Comparison of ENCODE assay signal across 15 cellular contexts in the genomic region with DNA sequence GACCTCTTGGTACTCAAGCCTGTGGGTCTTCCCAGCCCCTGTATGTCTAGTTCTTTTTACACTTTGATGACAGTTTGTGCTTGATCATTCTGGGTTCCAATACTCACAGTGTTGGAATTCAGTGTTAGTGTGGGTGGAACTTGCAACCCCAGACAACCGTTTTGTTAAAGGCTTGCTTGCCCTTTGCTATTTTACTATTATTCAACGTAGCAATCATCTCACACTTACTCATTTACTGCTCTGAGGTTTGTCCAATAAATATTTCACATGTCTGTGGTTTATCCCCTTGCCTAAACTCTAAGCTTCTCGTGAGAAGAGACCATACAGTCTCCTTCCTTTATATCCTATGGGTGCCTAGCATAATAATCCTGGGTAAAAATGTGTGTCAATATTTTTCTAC. TPM values are rescaled to one million over a fixed set of nuclear protein-coding genes. Genes with fewer than 3 reads are reported as not detected.
DNase-seq lines count a peak whose midpoint lies in the region; ATAC-seq and TF ChIP-seq lines count a peak whose summit lies in the region.
"Had no signal": no experiment of that assay in that cellular context is flagged by ENCODE, and none has a peak within 500 bp of the region (broad histone marks: within the 10 kb centered on the region; RNA-seq: fewer than 3 reads in every experiment).

No MANE protein-coding gene starts in this region.

- peaks cover 18% of the 10 kb centered on the region for H3K4me1 Mint-ChIP-seq in glutamatergic neuron (ENCODE audit: low read depth, unreplicated experiment)

- 0 out of 2 replicates have a peak overlapping the region, but pooled peaks have one; percentile 13 for H3K4me3 ChIP-seq in GM23248
- no peak overlapping the region for H3K4me3 ChIP-seq in RWPE2 (ENCODE audit: severe bottlenecking)
- H3K4me3 ChIP-seq in fibroblast of mammary gland (ENCODE audit: control insufficient read depth, low read depth, low read length), result no peak overlapping the region
- peak overlapping the region; percentile 18 for H3K4me3 ChIP-seq in skeletal muscle satellite cell (ENCODE audit: low read length)
- H3K4me3 ChIP-seq in right cardiac atrium (ENCODE audit: low read length), result no peak overlapping the region
- H3K4me3 ChIP-seq: GM12878, skin epidermis had no signal

- H3K4me1 ChIP-seq in GM23248 (ENCODE audit: insufficient read depth) (peaks cover 34% of the 10 kb centered on the region), RWPE2 (ENCODE audit: insufficient read depth, poor library complexity, severe bottlenecking) (peaks cover 15% of the 10 kb centered on the region), skeletal muscle satellite cell (ENCODE audit: control insufficient read depth, insufficient read depth, low read length) (peaks cover 51% of the 10 kb centered on the region), right cardiac atrium (ENCODE audit: control insufficient read depth, insufficient read depth, low read length) (no peaks in the 10 kb centered on the region)

- TF ChIP-seq CTCF in RWPE2 (IDR thresholded peaks at IDR 0.05; ENCODE audit: poor library complexity, severe bottlenecking) (no peak), fibroblast of mammary gland (conservative IDR thresholded peaks at IDR 0.05; ENCODE audit: control insufficient read depth, insufficient read depth, low read depth, low read length) (no peak), glutamatergic neuron (IDR thresholded peaks at IDR 0.05; ENCODE audit: partially characterized antibody, unreplicated experiment) (no peak)

- H3K36me3 ChIP-seq in GM23248 (ENCODE audit: low read depth), result peaks cover 16% of the 10 kb centered on the region
- peaks cover 28% of the 10 kb centered on the region for H3K36me3 ChIP-seq in RWPE2 (ENCODE audit: low read depth)
- peaks cover 37% of the 10 kb centered on the region for H3K36me3 ChIP-seq in skeletal muscle satellite cell (ENCODE audit: insufficient read depth, low read length)

- peak overlapping the region; percentile 69 for H3K4me2 ChIP-seq in GM23248 (ENCODE audit: unreplicated experiment)
- H3K4me2 ChIP-seq in skeletal muscle satellite cell (ENCODE audit: low read length), result peak overlapping the region; percentile 48

- H3K9me3 Mint-ChIP-seq in glutamatergic neuron (ENCODE audit: unreplicated experiment), result no peaks in the 10 kb centered on the region
- H3K9me3 Mint-ChIP-seq: brain, naive B cell had no signal

- no peaks in the 10 kb centered on the region for H3K27me3 Mint-ChIP-seq in glutamatergic neuron (ENCODE audit: unreplicated experiment)
- H3K27me3 Mint-ChIP-seq: brain, naive B cell had no signal

- WGBS in GM23248 (ENCODE audit: low coverage in 1 of 2, low lambda C conversion rate in 2 of 2, missing lambda C conversion rate in 2 of 2), 2 experiments, result 0% methylated on average over 3 of the region's 3 CpGs
- 58% methylated on average over 3 of the region's 3 CpGs for WGBS in right cardiac atrium

- ATAC-seq in RWPE2 (ENCODE audit: low read depth), result peak; percentile 84
- ATAC-seq in right cardiac atrium, result no peak
- ATAC-seq: GM12878 had no signal

- DNase-seq in GM23248 (peak; percentile 96), RWPE2 (ENCODE audit: low spot score) (no peak), fibroblast of mammary gland (ENCODE audit: low read depth) (peak; percentile 88), right cardiac atrium (no peak), glutamatergic neuron (no peak)
- no peak for DNase-seq in activated naive CD4-positive, alpha-beta T cell treated with Interleukin-2 at 50 U/mL for 16 hours
- DNase-seq: activated CD4-positive, CD25-positive, alpha-beta regulatory T cell treated with anti-CD3 and anti-CD28 coated beads, Interleukin-2, amount 50 U/mL, for 72 hours; DMS 273 treated with DMSO at 0.1 percent for 48 hours; naive B cell; NCI-H1105 treated with DMSO at 0.1 percent for 48 hours; NCI-H524 had no signal

- intact Hi-C loops in right cardiac atrium (cut with DNase I), result no loop called here

- H4K20me1 ChIP-seq in GM23248 (ENCODE audit: insufficient read depth), result no peaks in the 10 kb centered on the region

- in situ Hi-C loops in GM23248 (cut with MboI), result no loop called here

- no peaks in the 10 kb centered on the region; the same call in 1 of the 2 replicates for H3K27me3 ChIP-seq in GM23248 (replicated peaks; ENCODE audit: insufficient read depth)
- H3K27me3 ChIP-seq in RWPE2 (ENCODE audit: insufficient read depth, poor library complexity, severe bottlenecking), result no peaks in the 10 kb centered on the region
- no peaks in the 10 kb centered on the region for H3K27me3 ChIP-seq in skeletal muscle satellite cell (ENCODE audit: control insufficient read depth, insufficient read depth, low read length)
- H3K27me3 ChIP-seq in right cardiac atrium (ENCODE audit: control insufficient read depth, insufficient read depth), result no peaks in the 10 kb centered on the region

- H3K4me3 Mint-ChIP-seq in glutamatergic neuron (ENCODE audit: unreplicated experiment), result no peak overlapping the region
- H3K4me3 Mint-ChIP-seq: naive B cell had no signal

- H2AFZ ChIP-seq in GM23248, result no peak overlapping the region

- H3K36me3 Mint-ChIP-seq in glutamatergic neuron (ENCODE audit: unreplicated experiment), result no peaks in the 10 kb centered on the region

- H3K27ac Mint-ChIP-seq in glutamatergic neuron (ENCODE audit: unreplicated experiment), result no peak overlapping the region

- H3K9ac ChIP-seq in GM23248 (peak overlapping the region; percentile 61), skeletal muscle satellite cell (ENCODE audit: low read depth, low read length) (peak overlapping the region; percentile 66)

- peak overlapping the region; percentile 90 for H3K27ac ChIP-seq in GM23248
- H3K27ac ChIP-seq in RWPE2 (ENCODE audit: poor library complexity, severe bottlenecking), result peak overlapping the region; percentile 54
- no peak overlapping the region for H3K27ac ChIP-seq in right cardiac atrium (ENCODE audit: low read length)

- H3K9me2 ChIP-seq in GM23248 (ENCODE audit: insufficient read depth), result no peaks in the 10 kb centered on the region

- H3K79me2 ChIP-seq in GM23248 (ENCODE audit: insufficient read depth), result no peaks in the 10 kb centered on the region

- no peaks in the 10 kb centered on the region for H3K9me3 ChIP-seq in GM23248 (ENCODE audit: low read depth)
- no peaks in the 10 kb centered on the region for H3K9me3 ChIP-seq in RWPE2 (ENCODE audit: severe bottlenecking)
- no peaks in the 10 kb centered on the region for H3K9me3 ChIP-seq in skeletal muscle satellite cell (replicated peaks; ENCODE audit: low read length)
- no peaks in the 10 kb centered on the region for H3K9me3 ChIP-seq in right cardiac atrium (ENCODE audit: control insufficient read depth, low read length)

- peaks cover 50% of the 10 kb centered on the region for H3F3A ChIP-seq in GM23248 (ENCODE audit: insufficient read depth)

RNA-seq across cellular contexts. Expression of gene CCNG2, which starts 15.3 kb away (rescaled TPM):
- 34.0 and 40.0 TPM in 2 replicates for total RNA-seq in GM23248 (2014; rRNA removed; shearing (Covaris generic))
- polyA plus RNA-seq in GM23248 (2016; fragmentation: Nextera tagmentation; extraction: Ambion mirVana) (31.2 and 32.6 TPM in 2 replicates), right cardiac atrium (5.4 TPM)
- 13.9 and 16.8 TPM in 2 replicates for total RNA-seq in skeletal muscle satellite cell (2012; rRNA removed)
- total RNA-seq in right cardiac atrium (10 to 100 TPM in 3 of 4 donors, 1 to 10 TPM in 1; 5.6 to 15.4 (median 12.0) TPM), glutamatergic neuron (ENCODE audit: unreplicated experiment) (115 TPM)

Comparison
In these comparisons a context has a peak if more than half of its experiments do, and no peak if none do; other contexts are left out.
1. DNase-seq: peak in GM23248 (single experiment) and fibroblast of mammary gland (single experiment); none in RWPE2 (single experiment), right cardiac atrium (0 of 3), glutamatergic neuron (single experiment) and activated naive CD4-positive, alpha-beta T cell treated with Interleukin-2 at 50 U/mL for 16 hours (single experiment).
2. H3K4me3 ChIP-seq: peak in GM23248 (single experiment) and skeletal muscle satellite cell (single experiment); none in RWPE2 (single experiment), fibroblast of mammary gland (single experiment) and right cardiac atrium (single experiment).